Comparison of ENCODE assay signal across 8 cellular contexts in the genomic region with DNA sequence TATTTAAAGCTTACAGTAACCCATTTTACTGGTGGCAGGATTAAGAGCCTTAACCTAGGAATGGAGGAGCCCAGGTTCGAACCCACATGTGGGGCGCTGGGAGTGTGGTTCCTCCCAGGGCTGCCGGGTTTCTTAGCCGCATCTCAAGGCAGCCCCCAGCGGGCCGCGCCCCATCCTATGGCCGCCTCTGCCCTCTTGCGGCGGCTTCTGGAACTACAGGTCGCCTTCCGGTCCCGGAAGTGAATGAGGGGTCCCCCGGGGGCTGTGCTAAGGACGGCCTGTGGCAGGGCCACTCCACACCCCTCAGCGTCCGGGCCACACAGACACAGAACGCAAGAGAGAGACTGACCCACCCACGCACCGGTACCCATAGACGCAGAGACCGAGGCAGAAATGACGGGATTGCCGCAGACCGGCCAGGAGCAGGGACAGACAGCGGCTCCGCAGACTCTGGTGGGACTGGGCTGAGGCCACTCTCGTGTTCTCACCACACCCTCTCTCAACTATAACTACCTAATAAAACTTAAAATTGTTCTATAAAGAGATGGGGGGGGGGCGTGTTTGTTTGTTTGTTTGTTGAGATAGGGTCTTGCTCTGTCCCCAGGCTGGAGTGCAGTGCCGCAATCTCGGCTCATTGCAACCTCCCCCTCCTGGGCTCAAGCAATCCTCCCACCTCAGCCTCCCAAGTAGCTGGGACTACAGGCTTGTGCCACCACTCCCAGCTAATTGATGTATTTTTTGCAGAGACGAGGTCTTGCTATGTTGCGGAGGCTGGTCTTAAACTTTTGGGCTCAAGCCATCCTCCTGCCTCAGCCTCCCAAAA. TPM values are rescaled to one million over a fixed set of nuclear protein-coding genes. Genes with fewer than 3 reads are reported as not detected.
DNase-seq lines count a peak whose midpoint lies in the region; ATAC-seq and TF ChIP-seq lines count a peak whose summit lies in the region.
"Not testable (repeated sequence)": the region's sequence is repeated elsewhere in the genome, so short reads cannot be mapped to it uniquely, and the experiment has no call there.

No MANE protein-coding gene starts in this region.

- H3K4me3 ChIP-seq in testis = not testable (repeated sequence)

- TF ChIP-seq POLR2A in testis (IDR thresholded peaks at IDR 0.05) = not testable (repeated sequence)

- peak overlapping the region in 1 of 2 donors; percentile 59 for H3K27ac ChIP-seq in testis

- TF ChIP-seq CTCF in neural crest cell (conservative IDR thresholded peaks at IDR 0.05); testis (IDR thresholded peaks at IDR 0.05): not testable (repeated sequence)

- DNase-seq in T-helper 17 cell (peak in 2 of 3 donors; percentile 4 to 7), cardiac septum (ENCODE audit: low spot score) (peak; percentile 60), neural crest cell (ENCODE audit: low read depth, low spot score) (peak; percentile 14), testis (peak; percentile 11)
- peak; percentile 21 for DNase-seq in activated naive CD8-positive, alpha-beta T cell treated with anti-CD3 and anti-CD28 coated beads for 36 hours

- 2 to 5% methylated on average over 4 to 9 of the region's 33 CpGs for WGBS in testis, 2 donors

- not testable (repeated sequence) for H3K4me1 Mint-ChIP-seq in T-helper 17 cell; activated naive CD8-positive, alpha-beta T cell treated with anti-CD3 and anti-CD28 coated beads for 36 hours; neural crest cell

- H3K36me3 Mint-ChIP-seq in T-helper 17 cell (ENCODE audit: low read depth); activated naive CD8-positive, alpha-beta T cell treated with anti-CD3 and anti-CD28 coated beads for 36 hours; neural crest cell (ENCODE audit: low read depth): not testable (repeated sequence)

- H3K27me3 ChIP-seq in testis = not testable (repeated sequence)

- H3K27me3 Mint-ChIP-seq in T-helper 17 cell; activated naive CD8-positive, alpha-beta T cell treated with anti-CD3 and anti-CD28 coated beads for 36 hours; neural crest cell (ENCODE audit: low read depth): not testable (repeated sequence)

- not testable (repeated sequence) for H3K9me3 ChIP-seq in T-helper 17 cell (ENCODE audit: control insufficient read depth, low read length, poor library complexity, severe bottlenecking); testis

- not testable (repeated sequence) for H3K27ac Mint-ChIP-seq in T-helper 17 cell; activated naive CD8-positive, alpha-beta T cell treated with anti-CD3 and anti-CD28 coated beads for 36 hours; neural crest cell (ENCODE audit: unreplicated experiment)

- H3K4me3 Mint-ChIP-seq in T-helper 17 cell; activated naive CD8-positive, alpha-beta T cell treated with anti-CD3 and anti-CD28 coated beads for 36 hours; neural crest cell: not testable (repeated sequence)

- not testable (repeated sequence) for H3K4me1 ChIP-seq in testis

- intact Hi-C loops in cardiac septum (cut with DNase I); testis (cut with DNase I; ENCODE audit: low total_unique reads): not testable (repeated sequence)

- H3K9me3 Mint-ChIP-seq in activated naive CD8-positive, alpha-beta T cell treated with anti-CD3 and anti-CD28 coated beads for 36 hours; neural crest cell: not testable (repeated sequence)

- ATAC-seq in GM18508 (IDR thresholded peaks at IDR 0.05; ENCODE audit: insufficient read depth, unreplicated experiment) = peak; percentile 48
- ATAC-seq in GM21529 (IDR thresholded peaks at IDR 0.05; ENCODE audit: unreplicated experiment) = peak; percentile 85
- peak; percentile 72 for ATAC-seq in HG03135 (IDR thresholded peaks at IDR 0.05; ENCODE audit: unreplicated experiment)
- ATAC-seq in T-helper 17 cell = peak; percentile 99

- H3K36me3 ChIP-seq in testis (ENCODE audit: low read depth, missing control alignments) = not testable (repeated sequence)

RNA-seq across cellular contexts. Expression of a gene that starts 40.6 kb away (rescaled TPM):
- total RNA-seq in T-helper 17 cell (1 to 10 TPM; 6.0 to 7.2 TPM), cardiac septum (78.4 TPM), neural crest cell (45.5 and 47.3 TPM in 2 replicates), testis (10 to 100 TPM; 60.0 to 66.5 TPM)
- total RNA-seq in activated naive CD8-positive, alpha-beta T cell treated with anti-CD3 and anti-CD28 coated beads for 36 hours = 1 to 10 TPM; 2.7 to 4.6 TPM
- polyA plus RNA-seq in testis (ENCODE audit: insufficient read depth, low read depth, low replicate concordance) = 61.1 TPM

Comparison
In these comparisons a context has a peak if more than half of its experiments do, and no peak if none do; other contexts are left out.
1. ATAC-seq: peak in every context shown above with its lines; median percentile 99 in T-helper 17 cell; 85 in GM21529; 72 in HG03135; 48 in GM18508.
2. DNase-seq: peak in every context shown above with its lines; median percentile 60 in cardiac septum; 21 in activated naive CD8-positive, alpha-beta T cell treated with anti-CD3 and anti-CD28 coated beads for 36 hours; 14 in neural crest cell; 11 in testis; 6 in T-helper 17 cell.